Comparison of ENCODE assay signal across 12 cellular contexts in the genomic region with DNA sequence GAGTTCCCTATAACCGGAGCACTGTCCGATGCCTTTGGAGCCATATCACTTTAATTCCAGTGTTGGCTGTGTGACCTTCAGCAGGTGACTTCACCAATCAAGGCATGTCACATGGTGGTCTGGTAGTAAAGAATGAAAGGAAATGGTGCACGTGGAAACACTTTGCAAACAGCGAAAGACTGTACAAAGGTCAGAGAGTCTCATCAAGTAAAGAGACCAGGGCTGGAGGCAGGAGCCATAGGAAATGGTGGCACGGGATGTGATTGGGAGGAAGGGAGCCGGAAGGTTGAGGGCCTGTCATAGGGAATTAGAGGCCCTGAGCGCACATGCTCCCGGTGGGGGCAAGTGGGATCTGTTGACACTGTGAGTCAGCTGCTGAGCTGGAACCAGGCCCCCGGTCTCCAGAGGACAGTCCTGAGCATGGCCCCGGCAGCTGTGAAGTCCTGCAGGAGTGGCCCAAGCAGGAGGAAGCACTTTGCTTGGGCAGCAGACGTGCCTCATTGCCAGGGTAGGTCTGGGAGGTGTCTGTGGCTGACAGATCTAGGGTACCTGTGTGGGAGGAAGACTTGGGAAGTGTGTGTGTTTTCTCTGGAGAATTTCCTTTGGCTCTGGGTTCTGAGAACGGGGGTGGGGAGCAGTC. TPM values are rescaled to one million over a fixed set of nuclear protein-coding genes. Genes with fewer than 3 reads are reported as not detected.
DNase-seq lines count a peak whose midpoint lies in the region; ATAC-seq and TF ChIP-seq lines count a peak whose summit lies in the region.
"Had no signal": no experiment of that assay in that cellular context is flagged by ENCODE, and none has a peak within 500 bp of the region (broad histone marks: within the 10 kb centered on the region; RNA-seq: fewer than 3 reads in every experiment).

No MANE protein-coding gene starts in this region.

- intact Hi-C loops in heart right ventricle (cut with DNase I) (no loop called here), sigmoid colon (cut with DNase I) (loop anchor here (5.0 kb wide), 1 partner anchor 35 kb away; no protein-coding TSS in a partner anchor)

- TF ChIP-seq POLR2A in sigmoid colon (IDR thresholded peaks at IDR 0.05): no peak

- H3K4me3 ChIP-seq in heart right ventricle (no peak overlapping the region), sigmoid colon (no peak overlapping the region)

- H3K36me3 ChIP-seq in heart right ventricle: no peaks in the 10 kb centered on the region
- no peaks in the 10 kb centered on the region for H3K36me3 ChIP-seq in sigmoid colon

- no peak for TF ChIP-seq EP300 in sigmoid colon (IDR thresholded peaks at IDR 0.05)

- H3K9me3 ChIP-seq in heart right ventricle: no peaks in the 10 kb centered on the region
- no peaks in the 10 kb centered on the region for H3K9me3 ChIP-seq in sigmoid colon

- DNase-seq in NCI-H146 (lab: John Stamatoyannopoulos, UW) (peak; percentile 37), NCI-H146 treated with DMSO at 0.1 percent for 48 hours (lab: John Stamatoyannopoulos, UW; ENCODE audit: unreplicated experiment) (no peak), SHP77 (lab: John Stamatoyannopoulos, UW) (peak; percentile 67 to 86), heart right ventricle (peak; percentile 56 to 64), sigmoid colon (peak; percentile 81), GM03348 (ENCODE audit: low spot score) (no peak)
- DNase-seq in activated CD4-positive, alpha-beta T cell treated with anti-CD3 and anti-CD28 coated beads for 1 hour: no peak
- DNase-seq: 8988T; activated CD4-positive, alpha-beta T cell treated with anti-CD3 and anti-CD28 coated beads for 36 hours; NCI-H1436 treated with DMSO at 0.1 percent for 48 hours had no signal

- 37 to 43% methylated on average over 12 of the region's 12 CpGs for WGBS in heart right ventricle, 2 donors
- 18 to 51% methylated on average over 12 of the region's 12 CpGs for WGBS in sigmoid colon, 2 donors

- H3K4me1 ChIP-seq in heart right ventricle (peaks cover 4 to 57% (median 35%) of the 10 kb centered on the region in 9 donors), sigmoid colon (peaks cover 0 to 46% (median 26%) of the 10 kb centered on the region in 4 donors)

- peak; percentile 26 to 65 (median 48) for ATAC-seq in heart right ventricle
- no peak for ATAC-seq in HG03108 (IDR thresholded peaks at IDR 0.05; ENCODE audit: unreplicated experiment)
- ATAC-seq: activated CD4-positive, alpha-beta T cell treated with anti-CD3 and anti-CD28 coated beads for 36 hours; HCT116 had no signal

- TF ChIP-seq CTCF in heart right ventricle (IDR thresholded peaks at IDR 0.05) (no peak), sigmoid colon (IDR thresholded peaks at IDR 0.05) (no peak)

- H3K27me3 ChIP-seq in heart right ventricle: peaks cover 0 to 32% (median 0%) of the 10 kb centered on the region in 7 donors
- peaks cover 0 to 13% (median 0%) of the 10 kb centered on the region in 3 donors for H3K27me3 ChIP-seq in sigmoid colon

- peak overlapping the region in 1 of 10 donors; percentile 36 for H3K27ac ChIP-seq in heart right ventricle
- no peak overlapping the region for H3K27ac ChIP-seq in sigmoid colon

RNA-seq across cellular contexts. Expression of a gene that starts 2.0 kb away (rescaled TPM):
- total RNA-seq in heart right ventricle (1 to 10 TPM; 1.8 to 5.0 (median 3.4) TPM), sigmoid colon (1 to 10 TPM; 1.8 to 4.2 (median 2.0) TPM)
- polyA plus RNA-seq in heart right ventricle (1 to 10 TPM; 1.5 to 1.7 TPM), sigmoid colon (1 to 10 TPM; 1.8 to 6.2 (median 2.4) TPM)

Comparison
In these comparisons a context has a peak if more than half of its experiments do, and no peak if none do; other contexts are left out.
1. DNase-seq: peak in NCI-H146 (single experiment), SHP77 (2 of 2), heart right ventricle (2 of 2) and sigmoid colon (single experiment); none in NCI-H146 treated with DMSO at 0.1 percent for 48 hours (single experiment), activated CD4-positive, alpha-beta T cell treated with anti-CD3 and anti-CD28 coated beads for 1 hour (single experiment) and GM03348 (single experiment).